Comparison of ENCODE assay signal across 1 cellular context in the genomic region with DNA sequence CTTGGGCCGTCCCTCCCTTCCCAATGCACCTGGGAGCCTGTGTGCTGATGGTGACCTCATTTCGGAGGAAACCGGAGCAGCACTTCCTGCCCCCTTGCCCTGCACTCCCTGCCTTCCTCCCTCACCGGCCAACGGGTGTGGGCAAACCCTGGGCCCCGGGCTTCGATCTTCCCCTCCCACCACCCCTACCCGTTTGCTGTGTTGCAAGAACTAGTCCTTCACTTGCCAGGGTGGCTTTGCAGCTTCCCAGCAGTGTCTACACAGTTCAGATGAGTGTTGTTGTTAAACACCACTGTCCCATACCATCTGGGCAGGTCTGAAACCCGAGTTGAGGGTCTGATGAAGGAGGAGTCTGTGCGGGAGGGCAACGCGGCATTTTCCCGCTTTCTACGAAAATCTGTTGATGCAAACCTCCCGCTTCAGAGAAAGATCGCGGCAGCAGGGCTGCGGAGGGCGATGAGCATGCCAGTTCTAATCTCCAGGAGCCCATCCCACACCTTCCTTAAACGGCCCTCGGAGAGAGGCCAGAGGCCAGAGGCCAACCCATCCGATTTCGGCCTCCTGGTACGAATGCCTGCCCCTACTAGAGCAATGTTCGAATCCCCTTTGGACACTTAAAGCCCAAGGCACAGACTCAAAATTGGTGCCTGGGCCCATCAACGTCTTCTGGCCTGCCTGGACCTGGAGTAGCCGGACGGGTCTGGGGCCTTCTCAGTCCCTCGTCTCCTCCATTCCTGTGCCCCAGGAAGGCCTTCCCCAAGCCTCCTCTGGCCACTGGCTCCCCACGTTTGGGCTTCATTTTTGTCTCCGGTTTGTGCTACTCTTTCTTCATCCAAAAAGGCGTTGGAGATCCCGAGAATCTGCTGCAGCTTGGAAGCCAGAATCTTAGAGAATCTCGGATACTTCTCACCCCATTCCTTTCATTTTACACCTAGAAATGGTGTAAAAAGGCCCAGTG.
A peak's percentile ranks its signal among the peaks of the same experiment; 100 is the strongest.
TF ChIP-seq lines count a peak whose summit lies in the region.

No MANE protein-coding gene starts in this region.

TF ChIP-seq in WTC11, 78 proteins besides CTCF, POLR2A, EP300 and RAD21 (continued from another document):
- TF ChIP-seq PRDM15 (CRISPR knock-in tag; IDR thresholded peaks at IDR 0.05) = peak; percentile 81
- TF ChIP-seq, protein P1, sequence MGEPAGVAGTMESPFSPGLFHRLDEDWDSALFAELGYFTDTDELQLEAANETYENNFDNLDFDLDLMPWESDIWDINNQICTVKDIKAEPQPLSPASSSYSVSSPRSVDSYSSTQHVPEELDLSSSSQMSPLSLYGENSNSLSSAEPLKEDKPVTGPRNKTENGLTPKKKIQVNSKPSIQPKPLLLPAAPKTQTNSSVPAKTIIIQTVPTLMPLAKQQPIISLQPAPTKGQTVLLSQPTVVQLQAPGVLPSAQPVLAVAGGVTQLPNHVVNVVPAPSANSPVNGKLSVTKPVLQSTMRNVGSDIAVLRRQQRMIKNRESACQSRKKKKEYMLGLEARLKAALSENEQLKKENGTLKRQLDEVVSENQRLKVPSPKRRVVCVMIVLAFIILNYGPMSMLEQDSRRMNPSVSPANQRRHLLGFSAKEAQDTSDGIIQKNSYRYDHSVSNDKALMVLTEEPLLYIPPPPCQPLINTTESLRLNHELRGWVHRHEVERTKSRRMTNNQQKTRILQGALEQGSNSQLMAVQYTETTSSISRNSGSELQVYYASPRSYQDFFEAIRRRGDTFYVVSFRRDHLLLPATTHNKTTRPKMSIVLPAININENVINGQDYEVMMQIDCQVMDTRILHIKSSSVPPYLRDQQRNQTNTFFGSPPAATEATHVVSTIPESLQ (CRISPR knock-in tag; IDR thresholded peaks at IDR 0.05) = no peak
TF ChIP-seq in WTC11: peak in this region for 5.
